8 cellular contexts compared by ENCODE assay signal in genomic region chr11:67371549-67372231, GRCh38. TPM values are rescaled to one million over a fixed set of nuclear protein-coding genes. Genes with fewer than 3 reads are reported as not detected.
DNase-seq lines count a peak whose midpoint lies in the region; ATAC-seq and TF ChIP-seq lines count a peak whose summit lies in the region.

No MANE protein-coding gene starts in this region.

- peaks cover 32% of the 10 kb centered on the region for H3K27me3 Mint-ChIP-seq in activated CD4-positive, alpha-beta T cell treated with anti-CD3 and anti-CD28 coated beads for 36 hours

- H3K27ac ChIP-seq in OCI-LY7 (ENCODE audit: low read depth, low read length, poor library complexity, severe bottlenecking) (no peak overlapping the region), mammary epithelial cell (ENCODE audit: insufficient read depth, low read depth, low read length) (no peak overlapping the region), thoracic aorta (peak overlapping the region; percentile 72 to 92)

- peak overlapping the region; percentile 58 for H3K4me3 Mint-ChIP-seq in activated CD4-positive, alpha-beta T cell treated with anti-CD3 and anti-CD28 coated beads for 36 hours

- intact Hi-C loops in activated CD4-positive, alpha-beta T cell treated with anti-CD3 and anti-CD28 coated beads for 36 hours (cut with DNase I, micrococcal nuclease) = no loop called here
- intact Hi-C loops in OCI-LY7 (cut with micrococcal nuclease; ENCODE audit: unreplicated experiment) (no loop called here), mammary epithelial cell (cut with micrococcal nuclease) (loop anchor here (1.0 kb wide), 2 partner anchors 11 to 14 kb away; no protein-coding TSS in a partner anchor)

- no peak overlapping the region for H3K27ac Mint-ChIP-seq in activated CD4-positive, alpha-beta T cell treated with anti-CD3 and anti-CD28 coated beads for 36 hours

- H4K20me1 ChIP-seq in OCI-LY7 (ENCODE audit: insufficient read depth, low read length) (no peaks in the 10 kb centered on the region), mammary epithelial cell (ENCODE audit: insufficient read depth, low read length) (no peaks in the 10 kb centered on the region)

- H3K9me3 Mint-ChIP-seq in activated CD4-positive, alpha-beta T cell treated with anti-CD3 and anti-CD28 coated beads for 36 hours (ENCODE audit: low read depth) = no peaks in the 10 kb centered on the region

- H3K79me2 ChIP-seq in OCI-LY7 (ENCODE audit: insufficient read depth, low read depth, low read length) (no peaks in the 10 kb centered on the region), mammary epithelial cell (ENCODE audit: insufficient read depth, low read length) (peaks cover 66% of the 10 kb centered on the region)

- H3K27me3 ChIP-seq in mammary epithelial cell (ENCODE audit: insufficient read depth, low read length) (no peaks in the 10 kb centered on the region), thoracic aorta (replicated peaks; ENCODE audit: insufficient read depth) (no peaks in the 10 kb centered on the region)

- TF ChIP-seq CTCF in OCI-LY7 (conservative IDR thresholded peaks at IDR 0.05; ENCODE audit: low read length) (peak; percentile 78), mammary epithelial cell (conservative IDR thresholded peaks at IDR 0.05 in 1 of 2, IDR thresholded peaks at IDR 0.05 in 1 of 2; ENCODE audit: extremely low read depth in 1 of 2, insufficient read depth in 1 of 2, low read depth in 1 of 2, low read length in 2 of 2) (peak; percentile 32 to 60), thoracic aorta (IDR thresholded peaks at IDR 0.05) (peak; percentile 52)

- H3K36me3 ChIP-seq in OCI-LY7 (ENCODE audit: insufficient read depth, low read length) (no peaks in the 10 kb centered on the region), mammary epithelial cell (ENCODE audit: insufficient read depth, low read length) (peaks cover 3% of the 10 kb centered on the region), thoracic aorta (no peaks in the 10 kb centered on the region)

- H3K9me3 ChIP-seq in OCI-LY7 (ENCODE audit: low read length) (no peaks in the 10 kb centered on the region), mammary epithelial cell (replicated peaks; ENCODE audit: insufficient read depth, low read length) (no peaks in the 10 kb centered on the region), thoracic aorta (no peaks in the 10 kb centered on the region)

- CTCF ChIA-PET in activated CD4-positive, alpha-beta T cell treated with anti-CD3 and anti-CD28 coated beads for 36 hours (lab: Charles Lee) = interaction anchor here (0.6 to 4.1 kb wide), 12 partner anchors 10 to 243 kb away, joined by 3 to 44 read pairs (median 8); partner anchors contain the start of gene PPP1CA
- CTCF ChIA-PET in OCI-LY7 (lab: Charles Lee; ENCODE audit: unreplicated experiment) = interaction anchor here (0.9 to 1.6 kb wide), 3 partner anchors 15 to 27 kb away, joined by 3 to 6 read pairs (median 5); no protein-coding TSS in a partner anchor
- CTCF ChIA-PET in mammary epithelial cell (lab: Charles Lee; ENCODE audit: low non-redundant PET) = no interaction called here

- H3K36me3 Mint-ChIP-seq in activated CD4-positive, alpha-beta T cell treated with anti-CD3 and anti-CD28 coated beads for 36 hours (ENCODE audit: low read depth) = no peaks in the 10 kb centered on the region

- H3K9ac ChIP-seq in mammary epithelial cell (ENCODE audit: insufficient read depth, low read length) = peak overlapping the region; percentile 15

- H3K4me3 ChIP-seq in OCI-LY7 (ENCODE audit: low read depth, low read length, poor library complexity, severe bottlenecking) (peak overlapping the region; percentile 22), mammary epithelial cell (replicated peaks in 1 of 3; ENCODE audit: insufficient read depth in 1 of 3, low read depth in 2 of 3, low read length in 3 of 3) (peak overlapping the region; percentile 8 to 72 (median 48)), thoracic aorta (peak overlapping the region; percentile 76)

- no peak overlapping the region for H2AFZ ChIP-seq in OCI-LY7 (ENCODE audit: low read length)
- H2AFZ ChIP-seq in mammary epithelial cell (ENCODE audit: low read depth, low read length) = no peak overlapping the region

- peak; percentile 28 for ATAC-seq in activated CD4-positive, alpha-beta T cell treated with anti-CD3 and anti-CD28 coated beads for 36 hours
- ATAC-seq in thoracic aorta (ENCODE audit: insufficient number of reproducible peaks, low FRiP score, low read depth) = no peak
- no peak for ATAC-seq in GM19455 (IDR thresholded peaks at IDR 0.05; ENCODE audit: unreplicated experiment)

- dilution Hi-C loops in mammary epithelial cell (cut with HindIII; ENCODE audit: low sequenced_read_pairs) = no loop called here

- H3K4me2 ChIP-seq in OCI-LY7 (ENCODE audit: low read length) = peak overlapping the region; percentile 52
- peak overlapping the region; percentile 81 for H3K4me2 ChIP-seq in mammary epithelial cell (ENCODE audit: insufficient read depth, low read depth, low read length)

- H3K9me2 ChIP-seq in OCI-LY7 (ENCODE audit: insufficient read depth, low read length) = no peaks in the 10 kb centered on the region

- in situ Hi-C loops in mammary epithelial cell (cut with MboI; ENCODE audit: low sequenced_read_pairs in 2 of 2) = no loop called here

- peak; percentile 40 for DNase-seq in activated CD4-positive, alpha-beta T cell treated with anti-CD3 and anti-CD28 coated beads for 36 hours
- DNase-seq in activated CD4-positive, alpha-beta T cell treated with anti-CD3 and anti-CD28 coated beads for 48 hours = no peak
- peak; percentile 60 for DNase-seq in OCI-LY7 (ENCODE audit: low spot score)
- DNase-seq in mammary epithelial cell = no peak
- DNase-seq in kidney tubule cell (ENCODE audit: low spot score) = peak; percentile 77
- DNase-seq in thoracic aorta (ENCODE audit: low spot score) = no peak
- DNase-seq in DMS153 (lab: John Stamatoyannopoulos, UW) = no peak

- POLR2A ChIA-PET in activated CD4-positive, alpha-beta T cell treated with anti-CD3 and anti-CD28 coated beads for 36 hours (lab: Charles Lee) = no interaction called here
- POLR2A ChIA-PET in OCI-LY7 (lab: Charles Lee) = interaction anchor here (1.3 kb wide), 1 partner anchor 9 kb away, joined by 4 read pairs; no protein-coding TSS in a partner anchor

- BruUV-seq in OCI-LY7 (replicated peaks; lab: Mats Ljungman, UMichigan) = no TSS peak
- BruUV-seq in mammary epithelial cell (replicated peaks; lab: Mats Ljungman, UMichigan) = no TSS peak

- H3K4me1 ChIP-seq in OCI-LY7 (ENCODE audit: insufficient read depth, low read length, poor library complexity, severe bottlenecking) = peaks cover 40% of the 10 kb centered on the region
- peaks cover 48% of the 10 kb centered on the region for H3K4me1 ChIP-seq in mammary epithelial cell (ENCODE audit: insufficient read depth, low read length)
- peaks cover 24 to 49% of the 10 kb centered on the region in 2 donors for H3K4me1 ChIP-seq in thoracic aorta (ENCODE audit: control insufficient read depth in 1 of 2, low read depth in 2 of 2)

- H3K4me1 Mint-ChIP-seq in activated CD4-positive, alpha-beta T cell treated with anti-CD3 and anti-CD28 coated beads for 36 hours = peaks cover 42% of the 10 kb centered on the region

- WGBS in mammary epithelial cell (ENCODE audit: low coverage, missing lambda C conversion rate) = 60% methylated on average over 2 of the region's 18 CpGs

RNA-seq across cellular contexts. Expression of gene CLCF1, which starts 1.7 kb away (rescaled TPM):
- total RNA-seq in activated CD4-positive, alpha-beta T cell treated with anti-CD3 and anti-CD28 coated beads for 36 hours = under 1 TPM; 0.09 to 0.27 TPM
- 0.35 and 0.67 TPM in 2 replicates for total RNA-seq in OCI-LY7 (2014; rRNA removed; shearing (Covaris generic))
- 0.34 TPM in 1 of 2 replicates, not detected in the other for total RNA-seq in OCI-LY7 (2022)
- 10 to 100 TPM in 1 of 2 donors, 1 to 10 TPM in 1; 8.3 to 12.5 TPM for total RNA-seq in mammary epithelial cell
- 15.4 TPM for polyA plus RNA-seq in mammary epithelial cell
- polyA minus RNA-seq in mammary epithelial cell = 21.4 TPM
- 10 to 100 TPM; 27.1 to 38.1 TPM for total RNA-seq in thoracic aorta

RNA-seq across cellular contexts. Expression of gene POLD4, which starts 18.3 kb away (rescaled TPM):
- total RNA-seq in activated CD4-positive, alpha-beta T cell treated with anti-CD3 and anti-CD28 coated beads for 36 hours = 10 to 100 TPM; 31.3 to 37.5 TPM
- 146 and 153 TPM in 2 replicates for total RNA-seq in OCI-LY7 (2014; rRNA removed; shearing (Covaris generic))
- total RNA-seq in OCI-LY7 (2022) (160 and 171 TPM in 2 replicates), mammary epithelial cell (10 to 100 TPM; 39.2 to 75.2 TPM), thoracic aorta (100 to 1,000 TPM; 145 to 148 TPM)
- 86.3 TPM for polyA plus RNA-seq in mammary epithelial cell
- polyA minus RNA-seq in mammary epithelial cell = 5.9 TPM

RNA-seq across cellular contexts. Expression of gene RAD9A, which starts 20.1 kb away (rescaled TPM):
- total RNA-seq in activated CD4-positive, alpha-beta T cell treated with anti-CD3 and anti-CD28 coated beads for 36 hours = 10 to 100 TPM; 28.8 to 30.0 TPM
- total RNA-seq in OCI-LY7 (2014; rRNA removed; shearing (Covaris generic)) = 30.1 and 51.0 TPM in 2 replicates
- total RNA-seq in OCI-LY7 (2022) = 62.2 and 71.1 TPM in 2 replicates
- 10 to 100 TPM in 1 of 2 donors, 1 to 10 TPM in 1; 6.5 to 17.2 TPM for total RNA-seq in mammary epithelial cell
- 15.4 TPM for polyA plus RNA-seq in mammary epithelial cell
- polyA minus RNA-seq in mammary epithelial cell = 4.8 TPM
- 10 to 100 TPM; 15.8 to 23.0 TPM for total RNA-seq in thoracic aorta

RNA-seq across cellular contexts. Expression of gene PPP1CA, which starts 30.0 kb away (rescaled TPM):
- total RNA-seq in activated CD4-positive, alpha-beta T cell treated with anti-CD3 and anti-CD28 coated beads for 36 hours = 100 to 1,000 TPM; 199 to 227 TPM
- total RNA-seq in OCI-LY7 (2014; rRNA removed; shearing (Covaris generic)) = 248 and 311 TPM in 2 replicates
- total RNA-seq in OCI-LY7 (2022) (210 and 219 TPM in 2 replicates), mammary epithelial cell (100 to 1,000 TPM; 178 to 182 TPM), thoracic aorta (10 to 100 TPM; 74.4 to 77.8 TPM)
- 331 TPM for polyA plus RNA-seq in mammary epithelial cell
- polyA minus RNA-seq in mammary epithelial cell = 255 TPM

RNA-seq across cellular contexts. Expression of gene TBC1D10C, which starts 32.2 kb away (rescaled TPM):
- 100 to 1,000 TPM in 1 of 2 experiments, 10 to 100 TPM in 1; 83.2 to 123 TPM for total RNA-seq in activated CD4-positive, alpha-beta T cell treated with anti-CD3 and anti-CD28 coated beads for 36 hours
- 105 and 124 TPM in 2 replicates for total RNA-seq in OCI-LY7 (2014; rRNA removed; shearing (Covaris generic))
- total RNA-seq in OCI-LY7 (2022) (108 and 117 TPM in 2 replicates), mammary epithelial cell (under 1 TPM in 1 of 2 donors, not detected in 1; 0.17 TPM), thoracic aorta (1 to 10 TPM; 2.6 to 3.8 TPM)
- not detected for polyA plus RNA-seq in mammary epithelial cell
- polyA minus RNA-seq in mammary epithelial cell = not detected

Comparison
In these comparisons a context has a peak if more than half of its experiments do, and no peak if none do; other contexts are left out.
1. DNase-seq: peak in activated CD4-positive, alpha-beta T cell treated with anti-CD3 and anti-CD28 coated beads for 36 hours (single experiment), OCI-LY7 (single experiment) and kidney tubule cell (single experiment); none in activated CD4-positive, alpha-beta T cell treated with anti-CD3 and anti-CD28 coated beads for 48 hours (single experiment), mammary epithelial cell (single experiment), thoracic aorta (single experiment) and DMS153 (single experiment).
2. H3K27ac ChIP-seq: peak in thoracic aorta (2 of 2); none in OCI-LY7 (single experiment) and mammary epithelial cell (single experiment).
3. H3K4me3 ChIP-seq: peak in every context shown above with its lines; median percentile 76 in thoracic aorta; 48 in mammary epithelial cell; 22 in OCI-LY7.
4. RNA of gene CLCF1, which starts 1.7 kb away (total RNA-seq): 27.1 to 38.1 TPM in thoracic aorta and 8.3 to 12.5 TPM in mammary epithelial cell; 0.34 to 0.67 TPM in OCI-LY7 and 0.09 to 0.27 TPM in activated CD4-positive, alpha-beta T cell treated with anti-CD3 and anti-CD28 coated beads for 36 hours; every median in the first group is over 4 times any median in the second.
5. Peak in every context shown above with its lines, with median percentiles within 50 percentile points of each other: CTCF ChIP-seq.